ENCODE assay signal across 25 cellular contexts in genomic region chr3:7456376-7456775, GRCh38.
DNase-seq lines count a peak whose midpoint lies in the region; ATAC-seq, FAIRE-seq and TF ChIP-seq lines count a peak whose summit lies in the region.
"Had no signal": no experiment of that assay in that cellular context is flagged by ENCODE, and none has a peak within 500 bp of the region (broad histone marks: within the 10 kb centered on the region; RNA-seq: fewer than 3 reads in every experiment).

No MANE protein-coding gene starts in this region.

- TF ChIP-seq POLR2A in endothelial cell of umbilical vein (IDR thresholded peaks at IDR 0.05; ENCODE audit: low read depth, low read length) = no peak

- no peak for TF ChIP-seq EP300 in SK-N-SH (IDR thresholded peaks at IDR 0.05; ENCODE audit: borderline replicate concordance in 1 of 2, low read depth in 1 of 2, low read length in 1 of 2)

- H3K9ac ChIP-seq in SK-N-SH = no peak overlapping the region
- H3K9ac ChIP-seq in endothelial cell of umbilical vein (replicated peaks; ENCODE audit: extremely low read depth, insufficient read depth, low read length) = no peak overlapping the region
- H3K9ac ChIP-seq: BLaER1 treated with 17β-estradiol and CSF1 and Interleukin-3, amounts not matched to agents 10 nM and 100 nM had no signal

- H3K4me1 ChIP-seq in SK-N-SH (ENCODE audit: control insufficient read depth in 1 of 2, insufficient read depth in 2 of 2, low read depth in 1 of 2, low read length in 1 of 2) (no peaks in the 10 kb centered on the region), endothelial cell of umbilical vein (ENCODE audit: control insufficient read depth, extremely low read depth, insufficient read depth, low read length) (peaks cover 12% of the 10 kb centered on the region)
- H3K4me1 ChIP-seq: A549, Caco-2 had no signal

- intact Hi-C loops in endothelial cell of umbilical vein (cut with micrococcal nuclease) = loop anchor here (1.0 to 2.0 kb wide), 2 partner anchors 48 to 148 kb away; no protein-coding TSS in a partner anchor

- no peaks in the 10 kb centered on the region for H3K9me1 ChIP-seq in endothelial cell of umbilical vein (replicated peaks; ENCODE audit: control insufficient read depth, extremely low read depth, insufficient read depth, low read length)

- H3F3A ChIP-seq in SK-N-SH (replicated peaks; ENCODE audit: insufficient read depth) = no peaks in the 10 kb centered on the region

- dilution Hi-C loops in endothelial cell of umbilical vein (cut with MboI; ENCODE audit: extremely low pct_ligation_motif_present, low sequenced_read_pairs) = no loop called here

- no peak overlapping the region for H3K27ac ChIP-seq in SK-N-SH (ENCODE audit: low read depth in 2 of 2, low read length in 1 of 2)
- H3K27ac ChIP-seq in endothelial cell of umbilical vein (ENCODE audit: insufficient read depth, low read depth, low read length) = peak overlapping the region; percentile 23
- H3K27ac ChIP-seq: 22Rv1; A549; BLaER1 treated with 17β-estradiol and CSF1 and Interleukin-3, amounts not matched to agents 10 nM and 100 nM; C4-2B had no signal

- no peaks in the 10 kb centered on the region for H3K9me2 ChIP-seq in SK-N-SH

- H3K36me3 ChIP-seq in SK-N-SH (replicated peaks in 1 of 2; ENCODE audit: control insufficient read depth in 1 of 2, insufficient read depth in 2 of 2, low read length in 1 of 2) = no peaks in the 10 kb centered on the region
- no peaks in the 10 kb centered on the region for H3K36me3 ChIP-seq in endothelial cell of umbilical vein (ENCODE audit: control insufficient read depth in 2 of 2, extremely low read depth in 1 of 2, insufficient read depth in 2 of 2, low read length in 2 of 2)
- H3K36me3 ChIP-seq: BLaER1 treated with 17β-estradiol and CSF1 and Interleukin-3, amounts not matched to agents 10 nM and 100 nM had no signal

- POLR2A ChIA-PET in SK-N-SH (lab: Yijun Ruan, JAX) (no interaction called here), endothelial cell of umbilical vein (lab: Charles Lee) (interaction anchor here (0.6 kb wide), 1 partner anchor 146 kb away, joined by 4 read pairs; no protein-coding TSS in a partner anchor)

- H3K4me2 ChIP-seq in SK-N-SH (no peak overlapping the region), endothelial cell of umbilical vein (ENCODE audit: insufficient read depth, low read length) (peak overlapping the region; percentile 36)
- H3K4me2 ChIP-seq: A549; BLaER1 treated with 17β-estradiol and CSF1 and Interleukin-3, amounts not matched to agents 10 nM and 100 nM had no signal

- 64% methylated on average over 2 of the region's 2 CpGs for WGBS in SK-N-SH (ENCODE audit: low lambda C conversion rate)

- no TSS peak for BruUV-seq in endothelial cell of umbilical vein (replicated peaks; lab: Mats Ljungman, UMichigan)

- CTCF ChIA-PET in SK-N-SH (lab: Yijun Ruan, JAX) (no interaction called here), endothelial cell of umbilical vein (lab: Charles Lee) (interaction anchor here (1.0 kb wide), 1 partner anchor 18 kb away, joined by 3 read pairs; no protein-coding TSS in a partner anchor)

- no peak overlapping the region for H3K4me3 ChIP-seq in SK-N-SH (ENCODE audit: low read depth in 2 of 2, low read length in 1 of 2)
- H3K4me3 ChIP-seq in endothelial cell of umbilical vein (replicated peaks in 1 of 3; ENCODE audit: insufficient read depth in 1 of 3, low read depth in 1 of 3, low read length in 3 of 3) = no peak overlapping the region
- H3K4me3 ChIP-seq: A549; BLaER1 treated with 17β-estradiol and CSF1 and Interleukin-3, amounts not matched to agents 10 nM and 100 nM; GM12878 had no signal

- no peaks in the 10 kb centered on the region for H3K27me3 ChIP-seq in SK-N-SH (ENCODE audit: insufficient read depth)
- H3K27me3 ChIP-seq in endothelial cell of umbilical vein (ENCODE audit: control insufficient read depth in 2 of 2, insufficient read depth in 2 of 2, low read length in 2 of 2) = no peaks in the 10 kb centered on the region
- H3K27me3 ChIP-seq: BLaER1 treated with 17β-estradiol and CSF1 and Interleukin-3, amounts not matched to agents 10 nM and 100 nM had no signal

- H4K20me1 ChIP-seq in SK-N-SH (ENCODE audit: insufficient read depth) (no peaks in the 10 kb centered on the region), endothelial cell of umbilical vein (replicated peaks; ENCODE audit: control insufficient read depth, extremely low read depth, insufficient read depth, low read length) (no peaks in the 10 kb centered on the region)
- H4K20me1 ChIP-seq: BLaER1 treated with 17β-estradiol and CSF1 and Interleukin-3, amounts not matched to agents 10 nM and 100 nM had no signal

- ATAC-seq in SK-N-SH treated with all-trans-retinoic acid at 6 μM for 48 hours = no peak
- ATAC-seq in GM18498 (IDR thresholded peaks at IDR 0.05; ENCODE audit: unreplicated experiment) = no peak
- ATAC-seq in esophagus mucosa = no peak
- ATAC-seq: A549; CD8-positive, alpha-beta T cell; GM12878 had no signal

- no peaks in the 10 kb centered on the region for H3K79me2 ChIP-seq in SK-N-SH (ENCODE audit: insufficient read depth)
- H3K79me2 ChIP-seq in endothelial cell of umbilical vein (ENCODE audit: control insufficient read depth, insufficient read depth, low read length) = no peaks in the 10 kb centered on the region

- TF ChIP-seq CTCF in SK-N-SH (IDR thresholded peaks at IDR 0.05) = no peak
- no peak for TF ChIP-seq CTCF in endothelial cell of umbilical vein (IDR thresholded peaks at IDR 0.05; ENCODE audit: extremely low read depth in 1 of 2, insufficient read depth in 1 of 2, low read depth in 1 of 2, low read length in 2 of 2)

- H2AFZ ChIP-seq in SK-N-SH (ENCODE audit: low read depth) (0 out of 2 replicates have a peak overlapping the region, but pooled peaks have one; percentile 9), endothelial cell of umbilical vein (ENCODE audit: low read depth, low read length) (peak overlapping the region; percentile 72)

- DNase-seq in SK-N-SH = no peak
- peak; percentile 69 for DNase-seq in endothelial cell of umbilical vein (ENCODE audit: low read depth, low spot score)
- peak; percentile 55 for DNase-seq in pulmonary artery endothelial cell (ENCODE audit: low read depth, low spot score)
- DNase-seq: AML-193; Caco-2; Calu3; CD4-positive, alpha-beta T cell; CD8-positive, alpha-beta T cell; DMS153; DMS53; DMS79; DND-41; EL; GDM1 had no signal

- no peaks in the 10 kb centered on the region for H3K9me3 ChIP-seq in SK-N-SH
- no peaks in the 10 kb centered on the region for H3K9me3 ChIP-seq in endothelial cell of umbilical vein (replicated peaks; ENCODE audit: control insufficient read depth, insufficient read depth, low read length)
- H3K9me3 ChIP-seq: A549; BLaER1 treated with 17β-estradiol and CSF1 and Interleukin-3, amounts not matched to agents 10 nM and 100 nM; Caco-2 had no signal

- peak; percentile 89 for FAIRE-seq in endothelial cell of umbilical vein (lab: Jason Lieb, UNC)
- FAIRE-seq: A549, D721Med, GM12878, GM12892, GM19239 had no signal

- TF ChIP-seq RAD21 in SK-N-SH (IDR thresholded peaks at IDR 0.05; ENCODE audit: low read length) = no peak

TF ChIP-seq in SK-N-SH, 30 proteins besides CTCF, POLR2A, EP300 and RAD21 (continues in another document):
- TF ChIP-seq SIN3A (IDR thresholded peaks at IDR 0.05; ENCODE audit: borderline replicate concordance, low read depth, low read length) (no peak), PBX3 (IDR thresholded peaks at IDR 0.05) (no peak), CHD2 (IDR thresholded peaks at IDR 0.05; ENCODE audit: low read length, partially characterized antibody) (no peak), GATA2 (CRISPR knock-in tag; IDR thresholded peaks at IDR 0.05) (no peak), NFIC (IDR thresholded peaks at IDR 0.05; ENCODE audit: borderline replicate concordance) (no peak)

TF ChIP-seq in SK-N-SH treated with all-trans-retinoic acid at 6 μM for 48 hours, 23 proteins besides CTCF, POLR2A, EP300 and RAD21 (continues in another document):
- TF ChIP-seq GLIS3 (CRISPR knock-in tag; IDR thresholded peaks at IDR 0.05) = no peak
- TF ChIP-seq SNAI2 (CRISPR knock-in tag; IDR thresholded peaks at IDR 0.05) = no peak
- no peak for TF ChIP-seq RARB (CRISPR knock-in tag; IDR thresholded peaks at IDR 0.05)
- TF ChIP-seq PPARA (CRISPR knock-in tag; IDR thresholded peaks at IDR 0.05; ENCODE audit: borderline replicate concordance) = no peak
- no peak for TF ChIP-seq TCF4 (CRISPR knock-in tag; IDR thresholded peaks at IDR 0.05; ENCODE audit: borderline replicate concordance)

TF ChIP-seq in endothelial cell of umbilical vein, 7 proteins besides CTCF, POLR2A, EP300 and RAD21:
- TF ChIP-seq GATA2 (IDR thresholded peaks at IDR 0.05; ENCODE audit: insufficient read depth, insufficient read length, low read depth, low read length) (no peak), MAX (IDR thresholded peaks at IDR 0.05; ENCODE audit: insufficient read depth, insufficient read length) (no peak), EZH2 (IDR thresholded peaks at IDR 0.05; ENCODE audit: borderline replicate concordance, low read depth, low read length, severe bottlenecking) (no peak), POLR2AphosphoS5 (IDR thresholded peaks at IDR 0.05; ENCODE audit: insufficient read depth, low read depth, low read length) (no peak), JUN (IDR thresholded peaks at IDR 0.05; ENCODE audit: borderline replicate concordance, insufficient read depth, insufficient read length, low read depth) (no peak), FOS (IDR thresholded peaks at IDR 0.05; ENCODE audit: borderline replicate concordance, insufficient read depth, low read length) (no peak), MYC (IDR thresholded peaks at IDR 0.05; ENCODE audit: low read depth, low read length) (no peak)
